11 cellular contexts compared by ENCODE assay signal in genomic region chr9:93252781-93253530, GRCh38.
"Had no signal": no experiment of that assay in that cellular context is flagged by ENCODE, and none has a peak within 500 bp of the region (broad histone marks: within the 10 kb centered on the region; RNA-seq: fewer than 3 reads in every experiment).

No MANE protein-coding gene starts in this region.

- H3K27ac ChIP-seq: hepatocyte, tibial nerve had no signal

- H2AFZ ChIP-seq: hepatocyte had no signal

- H3K27me3 ChIP-seq: gastroesophageal sphincter, hepatocyte, tibial nerve had no signal

- H3K4me2 ChIP-seq: hepatocyte had no signal

- ATAC-seq: gastroesophageal sphincter; stimulated activated naive B cell treated with anti-CD40 and anti-IgM and Interleukin-4, amounts not matched to agents 10 μg/mL and 1 μg/mL and 100 μg/mL, for 72 hours had no signal

- H3K9me3 ChIP-seq: gastroesophageal sphincter, tibial nerve had no signal

- FAIRE-seq: small intestine had no signal

- H3K36me3 ChIP-seq: tibial nerve had no signal

- H3K4me3 ChIP-seq: gastroesophageal sphincter, hepatocyte, tibial nerve had no signal

- DNase-seq: activated CD4-positive, alpha-beta memory T cell treated with anti-CD3 and anti-CD28 coated beads, Interleukin-2, amount 10 ng/mL, durations not matched to agents 7 days and 5 days; activated CD8-positive, alpha-beta memory T cell treated with anti-CD3 and anti-CD28 coated beads, Interleukin-2, amount 50 U/mL, for 4 hours; activated naive CD4-positive, alpha-beta T cell treated with Interleukin-2 at 50 U/mL for 16 hours; dermis blood vessel endothelial cell; mesenchymal stem cell; nephron progenitor cell; small intestine; stimulated activated naive B cell treated with anti-CD40 and anti-IgM and Interleukin-4, amounts not matched to agents 10 μg/mL and 1 μg/mL and 100 μg/mL, for 72 hours had no signal
